In genomic region chr11:2346014-2346413, GRCh38 we compare ENCODE assay signal across 20 cellular contexts. TPM values are rescaled to one million over a fixed set of nuclear protein-coding genes. Genes with fewer than 3 reads are reported as not detected.
"Had no signal": no experiment of that assay in that cellular context is flagged by ENCODE, and none has a peak within 500 bp of the region (broad histone marks: within the 10 kb centered on the region; RNA-seq: fewer than 3 reads in every experiment).

No MANE protein-coding gene starts in this region.

- H3K4me2 ChIP-seq: hepatocyte had no signal

- H2AFZ ChIP-seq: hepatocyte had no signal

- H3K4me1 ChIP-seq: esophagus muscularis mucosa, foreskin keratinocyte, gastroesophageal sphincter, heart left ventricle, left lung, lower lobe of right lung had no signal

- H3K4me3 ChIP-seq: coronary artery, dorsolateral prefrontal cortex, esophagus muscularis mucosa, gastroesophageal sphincter, heart left ventricle, hepatocyte, left lung, lower lobe of right lung had no signal

- H3K36me3 ChIP-seq: esophagus muscularis mucosa, gastroesophageal sphincter, heart left ventricle, left lung, lower lobe of right lung had no signal

- H3K27ac ChIP-seq: coronary artery, dorsolateral prefrontal cortex, esophagus muscularis mucosa, foreskin keratinocyte, gastroesophageal sphincter, heart left ventricle, hepatocyte, left lung, lower lobe of right lung had no signal

- H3K27me3 ChIP-seq: dorsolateral prefrontal cortex, esophagus muscularis mucosa, foreskin keratinocyte, gastroesophageal sphincter, heart left ventricle, hepatocyte, left lung had no signal

- DNase-seq: dermis blood vessel endothelial cell; dorsolateral prefrontal cortex; effector CD4-positive, alpha-beta T cell; effector memory CD4-positive, alpha-beta T cell; foreskin keratinocyte; heart left ventricle; hypothalamus; left cardiac atrium; left lung; left ventricle myocardium superior; lower lobe of right lung; mesenchymal stem cell; midbrain had no signal

RNA-seq across cellular contexts. Expression of gene TSPAN32, which starts 44.2 kb away (rescaled TPM):
- polyA plus RNA-seq: endothelial cell of umbilical vein, fibroblast of lung, foreskin keratinocyte, keratinocyte had no signal

RNA-seq across cellular contexts. Expression of gene C11orf21, which starts 44.3 kb away (rescaled TPM):
- polyA plus RNA-seq: endothelial cell of umbilical vein, fibroblast of lung, foreskin keratinocyte, keratinocyte had no signal
